ENCODE assay signal across 10 cellular contexts in the genomic region with DNA sequence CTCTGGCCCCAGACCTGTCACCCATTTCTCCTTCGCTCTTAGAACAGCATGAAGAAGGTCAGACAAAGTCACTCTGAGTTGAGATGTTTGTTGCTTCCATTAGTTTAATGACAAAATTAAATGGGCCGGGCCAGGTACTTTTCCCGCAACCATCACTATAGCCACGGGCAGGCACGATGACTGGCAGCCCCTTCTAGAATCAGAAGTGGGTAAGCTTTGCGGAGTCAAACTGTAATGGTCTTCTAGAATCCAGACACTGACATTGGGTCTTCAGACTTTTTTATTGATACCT. TPM values are rescaled to one million over a fixed set of nuclear protein-coding genes. Genes with fewer than 3 reads are reported as not detected.
"Had no signal": no experiment of that assay in that cellular context is flagged by ENCODE, and none has a peak within 500 bp of the region (broad histone marks: within the 10 kb centered on the region; RNA-seq: fewer than 3 reads in every experiment).

No MANE protein-coding gene starts in this region.

- H3K36me3 Mint-ChIP-seq: IgD-negative memory B cell had no signal

- H3K27ac ChIP-seq: GM23248, HL-60 had no signal

- H3K9me3 ChIP-seq: HAP-1 had no signal

- H3K4me3 ChIP-seq: GM23248, HAP-1 had no signal

- H3K27ac Mint-ChIP-seq: HFFc6, IgD-negative memory B cell had no signal

- DNase-seq: GM23248, GOT3, H7, HFFc6 had no signal

- H3K9me3 Mint-ChIP-seq: HFFc6, IgD-negative memory B cell had no signal

- H3K4me1 ChIP-seq: HAP-1 had no signal

- H3K4me3 Mint-ChIP-seq: HFFc6, IgD-negative memory B cell had no signal

- H3K36me3 ChIP-seq: HAP-1 had no signal

- H2AFZ ChIP-seq: GM23248 had no signal

RNA-seq across cellular contexts. Expression of gene ACR, which starts 2.3 kb away (rescaled TPM):
- total RNA-seq: GM23248, H4, H7, HepG2, HFFc6, HT1080 had no signal
